30 cellular contexts compared by ENCODE assay signal in genomic region chr10:80878330-80878729, GRCh38.
"Had no signal": no experiment of that assay in that cellular context is flagged by ENCODE, and none has a peak within 500 bp of the region (broad histone marks: within the 10 kb centered on the region; RNA-seq: fewer than 3 reads in every experiment).

No MANE protein-coding gene starts in this region.

- ATAC-seq: activated CD4-positive, CD25-positive, alpha-beta regulatory T cell treated with anti-CD3 and anti-CD28 coated beads, Interleukin-2, amount 50 U/mL, for 24 hours; effector memory CD8-positive, alpha-beta T cell; gastroesophageal sphincter; left colon; psoas muscle; stimulated activated naive B cell treated with anti-CD40 and anti-IgM and Interleukin-4, amounts not matched to agents 10 μg/mL and 1 μg/mL and 100 μg/mL, for 72 hours had no signal

- H3K9me3 ChIP-seq: ovary, psoas muscle, thyroid gland, upper lobe of left lung, vagina had no signal

- FAIRE-seq: astrocyte, kidney, TTC549 had no signal

- H3K36me3 ChIP-seq: brain microvascular endothelial cell, gastroesophageal sphincter, ovary, stomach, thyroid gland, upper lobe of left lung, vagina had no signal

- H3K4me3 ChIP-seq: gastroesophageal sphincter, ovary, psoas muscle, stomach, thyroid gland, upper lobe of left lung, vagina had no signal

- H3K27ac ChIP-seq: brain microvascular endothelial cell, gastroesophageal sphincter, ovary, psoas muscle, stomach, thyroid gland, upper lobe of left lung, vagina, VCaP had no signal

- H3K4me1 ChIP-seq: gastroesophageal sphincter, psoas muscle, stomach, thyroid gland, upper lobe of left lung, vagina had no signal

- DNase-seq: activated CD4-positive, alpha-beta T cell treated with anti-CD3 and anti-CD28 coated beads for 48 hours; activated CD4-positive, alpha-beta T cell treated with anti-CD3 and anti-CD28 coated beads, Interleukin-2, amount 50 U/mL, for 48 hours; activated CD8-positive, alpha-beta memory T cell treated with anti-CD3 and anti-CD28 coated beads for 24 hours; activated gamma-delta T cell; activated naive CD4-positive, alpha-beta T cell treated with anti-CD3 and anti-CD28 coated beads, Interleukin-2, amount 50 U/mL, for 16 hours; amniotic stem cell; brain microvascular endothelial cell; cortex of kidney; effector memory CD8-positive, alpha-beta T cell; erythroblast; head of caudate nucleus; hippocampal formation; kidney; left colon; mammary epithelial cell; nephron progenitor cell; ovary; psoas muscle; stimulated activated CD4-positive, alpha-beta T cell treated with anti-CD3 and anti-CD28 coated beads, Interleukin-15, amount 100 ng/mL, for 24 hours; stimulated activated CD4-positive, alpha-beta T cell treated with anti-CD3 and anti-CD28 coated beads, Interleukin-2, amount 100 ng/mL, for 24 hours; stimulated activated naive B cell treated with anti-CD40 and anti-IgM and Interleukin-4, amounts not matched to agents 10 μg/mL and 1 μg/mL and 100 μg/mL, for 72 hours; stomach; thyroid gland; upper lobe of left lung had no signal

- H3K27me3 ChIP-seq: brain microvascular endothelial cell, ovary, thyroid gland, upper lobe of left lung, vagina had no signal
